12 cellular contexts compared by ENCODE assay signal in the genomic region with DNA sequence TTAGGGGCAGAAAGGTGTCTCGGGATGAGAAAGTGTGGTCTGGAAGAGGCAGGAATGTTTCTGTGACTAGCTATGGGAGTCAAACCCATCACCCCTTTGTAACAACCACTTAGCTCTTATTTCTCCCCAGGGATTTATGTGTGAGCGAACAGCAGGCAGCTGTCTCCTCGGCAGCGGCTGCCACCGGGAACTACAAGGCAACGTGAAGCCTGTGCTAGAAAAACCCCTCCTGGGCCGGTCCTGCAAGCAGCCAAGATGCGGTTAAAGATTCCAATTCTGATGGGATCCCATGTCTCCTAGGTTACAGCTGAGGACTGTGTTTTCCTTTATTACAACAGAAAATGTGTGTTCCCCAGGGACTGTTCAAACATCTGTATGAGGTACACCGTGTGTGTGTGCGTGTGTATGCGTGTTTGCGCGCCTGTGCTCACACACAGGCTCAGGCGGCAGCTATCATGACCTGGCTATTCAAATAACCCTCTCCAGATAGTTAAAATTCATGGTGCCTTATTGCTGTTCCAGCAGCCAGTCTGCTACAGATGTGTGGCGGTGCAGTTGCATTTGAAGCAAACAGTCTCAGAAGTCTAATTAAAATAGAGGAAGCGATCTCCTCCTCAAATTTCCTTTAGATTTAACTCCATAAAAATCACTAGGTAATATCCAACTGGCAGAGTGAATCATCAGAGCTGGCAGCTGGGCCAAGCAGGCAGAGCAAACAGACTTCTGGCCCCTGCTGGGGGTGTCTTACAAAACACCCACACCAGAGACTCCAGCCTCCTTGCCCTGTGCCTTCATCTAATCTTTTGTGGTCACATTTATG.
DNase-seq lines count a peak whose midpoint lies in the region; ATAC-seq and TF ChIP-seq lines count a peak whose summit lies in the region.
"Had no signal": no experiment of that assay in that cellular context is flagged by ENCODE, and none has a peak within 500 bp of the region (broad histone marks: within the 10 kb centered on the region; RNA-seq: fewer than 3 reads in every experiment).

No MANE protein-coding gene starts in this region.

- H3K9me3 ChIP-seq in mucosa of descending colon: no peaks in the 10 kb centered on the region

- TF ChIP-seq CTCF in mucosa of descending colon (IDR thresholded peaks at IDR 0.05): no peak

- H3K4me1 ChIP-seq in mucosa of descending colon (ENCODE audit: low read depth): peaks cover 33% of the 10 kb centered on the region
- H3K4me1 ChIP-seq: parathyroid adenoma had no signal

- TF ChIP-seq POLR2A in GM18505 (IDR thresholded peaks at IDR 0.05; ENCODE audit: borderline replicate concordance, extremely low read depth, insufficient read depth, insufficient read length): no peak

- intact Hi-C loops in mucosa of descending colon (cut with DNase I, micrococcal nuclease): no loop called here

- H3K36me3 ChIP-seq in mucosa of descending colon (ENCODE audit: low read depth): no peaks in the 10 kb centered on the region

- ATAC-seq in mucosa of descending colon (peak; percentile 78), GM18909 (IDR thresholded peaks at IDR 0.05; ENCODE audit: poor library complexity, unreplicated experiment) (no peak), GM21619 (IDR thresholded peaks at IDR 0.05; ENCODE audit: unreplicated experiment) (no peak), GM18505 (IDR thresholded peaks at IDR 0.05; ENCODE audit: unreplicated experiment) (no peak)
- ATAC-seq: activated CD8-positive, alpha-beta T cell treated with anti-CD3 and anti-CD28 coated beads, Interleukin-2, amount 10 ng/mL, durations not matched to agents 7 days and 5 days; SK-N-SH treated with all-trans-retinoic acid at 6 μM for 48 hours had no signal

- DNase-seq in COR-L47 (lab: John Stamatoyannopoulos, UW) (peak; percentile 79), NCI-H1105 (lab: John Stamatoyannopoulos, UW) (peak; percentile 41), NCI-H748 treated with DMSO at 0.1 percent for 48 hours (lab: John Stamatoyannopoulos, UW) (peak; percentile 39), mucosa of descending colon (peak in 2 of 3 donors; percentile 36 to 42), GM03348 (ENCODE audit: low spot score) (no peak)
- DNase-seq: activated CD8-positive, alpha-beta T cell treated with anti-CD3 and anti-CD28 coated beads, Interleukin-2, amount 10 ng/mL, durations not matched to agents 7 days and 5 days; amniotic stem cell had no signal

- H3K4me3 ChIP-seq in mucosa of descending colon: no peak overlapping the region
